8 cellular contexts compared by ENCODE assay signal in genomic region chr15:52139599-52140462, GRCh38. TPM values are rescaled to one million over a fixed set of nuclear protein-coding genes. Genes with fewer than 3 reads are reported as not detected.
DNase-seq lines count a peak whose midpoint lies in the region; ATAC-seq and TF ChIP-seq lines count a peak whose summit lies in the region.

No MANE protein-coding gene starts in this region.

- intact Hi-C loops in OCI-LY7 (cut with micrococcal nuclease; ENCODE audit: unreplicated experiment), result loop anchor here (1.0 to 5.0 kb wide), 2 partner anchors 63 to 158 kb away; no protein-coding TSS in a partner anchor
- intact Hi-C loops in esophagus muscularis mucosa (cut with DNase I), result no loop called here
- intact Hi-C loops in stomach (cut with DNase I; ENCODE audit: low total_unique reads), result no loop called here

- TF ChIP-seq POLR2A in esophagus muscularis mucosa (IDR thresholded peaks at IDR 0.05; ENCODE audit: low read depth), result no peak
- TF ChIP-seq POLR2A in stomach (IDR thresholded peaks at IDR 0.05), result no peak

- no peak overlapping the region for H2AFZ ChIP-seq in OCI-LY7 (ENCODE audit: low read length)

- peak; percentile 56 for ATAC-seq in HG02852 (IDR thresholded peaks at IDR 0.05; ENCODE audit: unreplicated experiment)
- ATAC-seq in HG02981 (IDR thresholded peaks at IDR 0.05; ENCODE audit: unreplicated experiment), result no peak

- peaks cover 11% of the 10 kb centered on the region for H3K36me3 Mint-ChIP-seq in nephron progenitor cell (ENCODE audit: low read depth)

- no peaks in the 10 kb centered on the region for H3K9me3 Mint-ChIP-seq in nephron progenitor cell

- H3K36me3 ChIP-seq in OCI-LY7 (ENCODE audit: insufficient read depth, low read length), result peaks cover 71% of the 10 kb centered on the region
- peaks cover 0 to 30% (median 14%) of the 10 kb centered on the region in 4 donors for H3K36me3 ChIP-seq in esophagus muscularis mucosa
- H3K36me3 ChIP-seq in stomach, result peaks cover 4 to 43% (median 29%) of the 10 kb centered on the region in 4 donors

- H3K27me3 Mint-ChIP-seq in nephron progenitor cell (ENCODE audit: low read depth, poor library complexity), result no peaks in the 10 kb centered on the region

- BruUV-seq in OCI-LY7 (replicated peaks; lab: Mats Ljungman, UMichigan), result no TSS peak

- no peak overlapping the region for H3K4me2 ChIP-seq in OCI-LY7 (ENCODE audit: low read length)

- POLR2A ChIA-PET in OCI-LY7 (lab: Charles Lee), result no interaction called here

- no peaks in the 10 kb centered on the region for H3K9me2 ChIP-seq in OCI-LY7 (ENCODE audit: insufficient read depth, low read length)

- no peaks in the 10 kb centered on the region for H4K20me1 ChIP-seq in OCI-LY7 (ENCODE audit: insufficient read depth, low read length)

- TF ChIP-seq EP300 in esophagus muscularis mucosa (IDR thresholded peaks at IDR 0.05), result no peak
- no peak for TF ChIP-seq EP300 in stomach (IDR thresholded peaks at IDR 0.05)

- peak; percentile 96 for TF ChIP-seq CTCF in OCI-LY7 (conservative IDR thresholded peaks at IDR 0.05; ENCODE audit: low read length)
- peak; percentile 52 to 75 (median 64) for TF ChIP-seq CTCF in esophagus muscularis mucosa (IDR thresholded peaks at IDR 0.05)
- peak; percentile 84 for TF ChIP-seq CTCF in nephron progenitor cell (IDR thresholded peaks at IDR 0.05)
- peak in 5 of 7 experiments; percentile 39 to 74 (median 70) for TF ChIP-seq CTCF in stomach (IDR thresholded peaks at IDR 0.05)

- H3K79me2 ChIP-seq in OCI-LY7 (ENCODE audit: insufficient read depth, low read depth, low read length), result no peaks in the 10 kb centered on the region

- H3K27ac Mint-ChIP-seq in nephron progenitor cell, result peak overlapping the region; percentile 21

- H3K4me3 ChIP-seq in OCI-LY7 (ENCODE audit: low read depth, low read length, poor library complexity, severe bottlenecking) (no peak overlapping the region), esophagus muscularis mucosa (no peak overlapping the region), stomach (no peak overlapping the region)

- 66% methylated on average over 17 of the region's 17 CpGs for WGBS in esophagus muscularis mucosa
- 63 to 66% (median 64%) methylated on average over 17 of the region's 17 CpGs for WGBS in stomach, 5 donors

- peaks cover 23% of the 10 kb centered on the region for H3K4me1 Mint-ChIP-seq in nephron progenitor cell

- CTCF ChIA-PET in OCI-LY7 (lab: Charles Lee; ENCODE audit: unreplicated experiment), result interaction anchor here (0.9 kb wide), 1 partner anchor 15 kb away, joined by 3 read pairs; no protein-coding TSS in a partner anchor

- in situ Hi-C loops in G401 (cut with HindIII; ENCODE audit: low sequenced_read_pairs), result no loop called here

- no peaks in the 10 kb centered on the region for H3K4me1 ChIP-seq in OCI-LY7 (ENCODE audit: insufficient read depth, low read length, poor library complexity, severe bottlenecking)
- peaks cover 0 to 28% (median 21%) of the 10 kb centered on the region in 4 donors for H3K4me1 ChIP-seq in esophagus muscularis mucosa
- H3K4me1 ChIP-seq in stomach, result peaks cover 17 to 30% (median 21%) of the 10 kb centered on the region in 4 donors

- H3K9me3 ChIP-seq in OCI-LY7 (ENCODE audit: low read length), result no peaks in the 10 kb centered on the region
- H3K9me3 ChIP-seq in esophagus muscularis mucosa, result no peaks in the 10 kb centered on the region
- H3K9me3 ChIP-seq in stomach, result no peaks in the 10 kb centered on the region

- no peak overlapping the region for H3K4me3 Mint-ChIP-seq in nephron progenitor cell

- DNase-seq in G401 (ENCODE audit: low spot score) (peak; percentile 85), OCI-LY7 (ENCODE audit: low spot score) (peak; percentile 70), activated T-cell treated with anti-CD3 and anti-CD28 coated beads for 4 hours (peak; percentile 39), esophagus muscularis mucosa (ENCODE audit: extremely low spot score) (no peak), nephron progenitor cell (peak; percentile 80), stomach (peak; percentile 82)

- H3K27me3 ChIP-seq in esophagus muscularis mucosa (no peaks in the 10 kb centered on the region), stomach (no peaks in the 10 kb centered on the region)

- H3K27ac ChIP-seq in OCI-LY7 (ENCODE audit: low read depth, low read length, poor library complexity, severe bottlenecking) (no peak overlapping the region), esophagus muscularis mucosa (replicated peaks in 1 of 4) (no peak overlapping the region), stomach (no peak overlapping the region)

RNA-seq across cellular contexts. Expression of gene BCL2L10, which starts 27.3 kb away (rescaled TPM):
- not detected in 2 replicates for total RNA-seq in G401 (2014; rRNA removed; shearing (Covaris generic))
- total RNA-seq in OCI-LY7 (2014; rRNA removed; shearing (Covaris generic)), result not detected in 2 replicates
- total RNA-seq in OCI-LY7 (2022) (not detected in 2 replicates), esophagus muscularis mucosa (under 1 TPM in 1 of 4 donors, not detected in 3; 0.71 TPM), stomach (1 to 10 TPM in 1 of 5 donors, under 1 TPM in 1, not detected in 3; 0.92 to 3.2 TPM)
- 1 to 10 TPM in 2 of 3 donors, under 1 TPM in 1; 0.75 to 3.4 (median 1.4) TPM for polyA plus RNA-seq in stomach

RNA-seq across cellular contexts. Expression of gene GNB5, which starts 51.4 kb away (rescaled TPM):
- total RNA-seq in G401 (2014; rRNA removed; shearing (Covaris generic)), result 37.1 and 50.7 TPM in 2 replicates
- 53.9 and 56.3 TPM in 2 replicates for total RNA-seq in OCI-LY7 (2014; rRNA removed; shearing (Covaris generic))
- total RNA-seq in OCI-LY7 (2022), result 49.0 and 60.3 TPM in 2 replicates
- total RNA-seq in esophagus muscularis mucosa, result 10 to 100 TPM; 26.7 to 50.1 (median 36.2) TPM
- total RNA-seq in stomach, result 100 to 1,000 TPM in 1 of 5 donors, 10 to 100 TPM in 2, 1 to 10 TPM in 2; 6.4 to 291 (median 14.0) TPM
- 10 to 100 TPM in 2 of 3 donors, 1 to 10 TPM in 1; 8.1 to 13.6 (median 11.8) TPM for polyA plus RNA-seq in stomach
